ENCODE assay signal across 12 cellular contexts in genomic region chr3:57298041-57298440, GRCh38.
DNase-seq lines count a peak whose midpoint lies in the region; ATAC-seq, FAIRE-seq and TF ChIP-seq lines count a peak whose summit lies in the region.
"Had no signal": no experiment of that assay in that cellular context is flagged by ENCODE, and none has a peak within 500 bp of the region (broad histone marks: within the 10 kb centered on the region; RNA-seq: fewer than 3 reads in every experiment).

No MANE protein-coding gene starts in this region.

- DNase-seq in 8988T, result peak; percentile 32
- DNase-seq in H54 (ENCODE audit: insufficient read length, low spot score), result peak; percentile 58
- peak; percentile 18 for DNase-seq in T1000 (lab: John Stamatoyannopoulos, UW)
- peak; percentile 25 for DNase-seq in iPS-NIHi11 (ENCODE audit: low spot score)
- no peak for DNase-seq in globus pallidus (ENCODE audit: low spot score)
- DNase-seq in RPMI8226, result no peak
- no peak for DNase-seq in T-helper 9 cell
- DNase-seq: activated B cell treated with CpG ODN at 0.5 μM for 24 hours; activated naive CD4-positive, alpha-beta T cell treated with anti-CD3 and anti-CD28 coated beads, Interleukin-2, amount 10 ng/mL, durations not matched to agents 7 days and 5 days; naive thymus-derived CD8-positive, alpha-beta T cell; NCI-H2081 treated with DMSO at 0.1 percent for 48 hours had no signal

- FAIRE-seq in H54 (lab: Jason Lieb, UNC), result peak; percentile 98

- ATAC-seq in HG02973 (IDR thresholded peaks at IDR 0.05; ENCODE audit: unreplicated experiment), result no peak
- ATAC-seq: naive thymus-derived CD8-positive, alpha-beta T cell had no signal

- TF ChIP-seq POLR2A in H54 (IDR thresholded peaks at IDR 0.05; ENCODE audit: low read depth, low read length), result no peak

Comparison
In these comparisons a context has a peak if more than half of its experiments do, and no peak if none do; other contexts are left out.
1. DNase-seq: peak in 8988T (single experiment), H54 (single experiment), T1000 (single experiment) and iPS-NIHi11 (single experiment); none in globus pallidus (single experiment), RPMI8226 (single experiment) and T-helper 9 cell (single experiment).